8 cellular contexts compared by ENCODE assay signal in genomic region chr21:18499761-18500376, GRCh38.
DNase-seq lines count a peak whose midpoint lies in the region; ATAC-seq, FAIRE-seq and TF ChIP-seq lines count a peak whose summit lies in the region.

No MANE protein-coding gene starts in this region.

- H3K27me3 ChIP-seq in SJCRH30: no peaks in the 10 kb centered on the region
- H3K27me3 ChIP-seq in endodermal cell (ENCODE audit: control insufficient read depth, insufficient read depth, low read length, poor library complexity, severe bottlenecking): no peaks in the 10 kb centered on the region

- H3K9me3 ChIP-seq in SJCRH30 (replicated peaks) (no peaks in the 10 kb centered on the region), endodermal cell (ENCODE audit: control insufficient read depth, low read length) (no peaks in the 10 kb centered on the region)

- H3K36me3 ChIP-seq in SJCRH30: no peaks in the 10 kb centered on the region
- no peaks in the 10 kb centered on the region for H3K36me3 ChIP-seq in endodermal cell (ENCODE audit: control insufficient read depth, insufficient read depth, low read length)

- H3K27ac ChIP-seq in SJCRH30: no peak overlapping the region
- H3K27ac ChIP-seq in endodermal cell (ENCODE audit: low read depth, low read length): no peak overlapping the region

- H3K9ac ChIP-seq in endodermal cell (ENCODE audit: extremely low read depth, low read length, poor library complexity, severe bottlenecking): no peak overlapping the region

- no peak for TF ChIP-seq POLR2A in GM12892 (IDR thresholded peaks at IDR 0.05; ENCODE audit: low read depth, low read length)

- peak; percentile 98 for TF ChIP-seq CTCF in endodermal cell (conservative IDR thresholded peaks at IDR 0.05)
- peak; percentile 81 to 93 (median 90) for TF ChIP-seq CTCF in nephron (IDR thresholded peaks at IDR 0.05; ENCODE audit: unreplicated experiment in 3 of 3)

- ATAC-seq in HG03175 (IDR thresholded peaks at IDR 0.05; ENCODE audit: unreplicated experiment): no peak

- H3K4me3 ChIP-seq in SJCRH30: no peak overlapping the region
- no peak overlapping the region for H3K4me3 ChIP-seq in endodermal cell (ENCODE audit: low read length)

- H3K27ac Mint-ChIP-seq in endodermal cell: no peak overlapping the region
- H3K27ac Mint-ChIP-seq in nephron: no peak overlapping the region

- H3K4me1 Mint-ChIP-seq in endodermal cell (no peaks in the 10 kb centered on the region), nephron (no peaks in the 10 kb centered on the region)

- H3K4me1 ChIP-seq in SJCRH30 (no peaks in the 10 kb centered on the region), endodermal cell (ENCODE audit: control insufficient read depth, insufficient read depth, low read length) (no peaks in the 10 kb centered on the region)

- H3K27me3 Mint-ChIP-seq in endodermal cell (ENCODE audit: insufficient read depth) (no peaks in the 10 kb centered on the region), nephron (ENCODE audit: low read depth) (no peaks in the 10 kb centered on the region)

- H3K36me3 Mint-ChIP-seq in endodermal cell (ENCODE audit: low read depth) (no peaks in the 10 kb centered on the region), nephron (ENCODE audit: low read depth) (no peaks in the 10 kb centered on the region)

- WGBS in endodermal cell (ENCODE audit: insufficient coverage in 1 of 2, insufficient read length in 1 of 2), 2 experiments: 20% methylated on average over 1 of the region's 4 CpGs; no CpG with 5 or more reads in 1 of the 2 experiments

- peaks cover 16% of the 10 kb centered on the region for H3K9me3 Mint-ChIP-seq in endodermal cell
- peaks cover 16% of the 10 kb centered on the region for H3K9me3 Mint-ChIP-seq in nephron

- DNase-seq in Daoy (ENCODE audit: low read depth): peak; percentile 29
- DNase-seq in HuH-7 (ENCODE audit: low spot score): peak; percentile 0
- DNase-seq in SJCRH30: peak; percentile 49 to 72
- DNase-seq in endodermal cell: peak; percentile 72
- DNase-seq in GM12892 (ENCODE audit: insufficient read length): no peak
- no peak for DNase-seq in GDM1 (lab: John Stamatoyannopoulos, UW)

- H3K4me3 Mint-ChIP-seq in endodermal cell (no peak overlapping the region), nephron (no peak overlapping the region)

- no peak for FAIRE-seq in GM12892 (lab: Jason Lieb, UNC)

Comparison
In these comparisons a context has a peak if more than half of its experiments do, and no peak if none do; other contexts are left out.
1. DNase-seq: peak in Daoy (single experiment), HuH-7 (single experiment), SJCRH30 (2 of 2) and endodermal cell (single experiment); none in GM12892 (single experiment) and GDM1 (single experiment).